In genomic region chr15:72998226-72998625, GRCh38 we compare ENCODE assay signal across 13 cellular contexts.
"Had no signal": no experiment of that assay in that cellular context is flagged by ENCODE, and none has a peak within 500 bp of the region (broad histone marks: within the 10 kb centered on the region; RNA-seq: fewer than 3 reads in every experiment).

No MANE protein-coding gene starts in this region.

- DNase-seq: activated CD4-positive, alpha-beta T cell treated with anti-CD3 and anti-CD28 coated beads, Interleukin-2, amount 50 U/mL, for 4 hours; activated naive CD8-positive, alpha-beta T cell treated with anti-CD3 and anti-CD28 coated beads, Interleukin-2, amount 10 ng/mL, durations not matched to agents 7 days and 5 days; activated T-cell treated with anti-CD3 and anti-CD28 coated beads, Interleukin-2, amount 50 U/mL, for 48 hours; endodermal cell; heart left ventricle; left ventricle myocardium superior; pancreas; retina had no signal

- H3K9me3 ChIP-seq: heart left ventricle, pancreas, tibial nerve had no signal

- ATAC-seq: activated CD4-positive, CD25-positive, alpha-beta regulatory T cell treated with anti-CD3 and anti-CD28 coated beads, Interleukin-2, amount 50 U/mL, for 24 hours; heart left ventricle; left ventricle myocardium superior; stimulated activated effector memory CD8-positive, alpha-beta T cell treated with anti-CD3 and anti-CD28 coated beads, Interleukin-12 subunit alpha, Interleukin-12 subunit beta, amount 100 ng/mL, for 72 hours had no signal

- H3K4me1 ChIP-seq: pancreas had no signal

- H3K36me3 ChIP-seq: heart left ventricle, pancreas, tibial nerve had no signal

- H3K27ac ChIP-seq: heart left ventricle, pancreas, tibial nerve had no signal

- H3K4me2 ChIP-seq: smooth muscle cell had no signal

- H3K4me3 ChIP-seq: heart left ventricle, pancreas, smooth muscle cell, tibial nerve had no signal

- H3K27me3 ChIP-seq: pancreas, tibial nerve had no signal

- FAIRE-seq: frontal cortex had no signal
